Comparison of ENCODE assay signal across 9 cellular contexts in genomic region chr3:107956991-107957467, GRCh38.
DNase-seq lines count a peak whose midpoint lies in the region; ATAC-seq and TF ChIP-seq lines count a peak whose summit lies in the region.
"Had no signal": no experiment of that assay in that cellular context is flagged by ENCODE, and none has a peak within 500 bp of the region (broad histone marks: within the 10 kb centered on the region; RNA-seq: fewer than 3 reads in every experiment).

No MANE protein-coding gene starts in this region.

- peak overlapping the region; percentile 7 for H3K4me2 ChIP-seq in Loucy (ENCODE audit: low read depth, low read length, poor library complexity, severe bottlenecking)

- H3K36me3 Mint-ChIP-seq in activated naive CD4-positive, alpha-beta T cell treated with anti-CD3 and anti-CD28 coated beads for 36 hours (ENCODE audit: low read depth) = no peaks in the 10 kb centered on the region

- peaks cover 71% of the 10 kb centered on the region for H3K4me1 ChIP-seq in Loucy (ENCODE audit: insufficient read depth, low read length, poor library complexity, severe bottlenecking)

- H3K27me3 Mint-ChIP-seq in activated naive CD4-positive, alpha-beta T cell treated with anti-CD3 and anti-CD28 coated beads for 36 hours (ENCODE audit: low read depth) = no peaks in the 10 kb centered on the region

- H3K9ac ChIP-seq in Loucy (ENCODE audit: low read depth, low read length, poor library complexity, severe bottlenecking) = peak overlapping the region; percentile 13

- no peaks in the 10 kb centered on the region for H3K36me3 ChIP-seq in Loucy (ENCODE audit: insufficient read depth, low read length)

- no peaks in the 10 kb centered on the region for H3K79me2 ChIP-seq in Loucy (ENCODE audit: insufficient read depth, low read length)

- H3K27me3 ChIP-seq in Loucy (ENCODE audit: insufficient read depth, low read length, poor library complexity, severe bottlenecking) = no peaks in the 10 kb centered on the region

- peak overlapping the region; percentile 48; the same call in 1 of the 2 replicates for H2AFZ ChIP-seq in Loucy (ENCODE audit: low read length)

- H3K9me3 Mint-ChIP-seq in activated naive CD4-positive, alpha-beta T cell treated with anti-CD3 and anti-CD28 coated beads for 36 hours = no peaks in the 10 kb centered on the region

- no peak overlapping the region for H3K4me3 Mint-ChIP-seq in activated naive CD4-positive, alpha-beta T cell treated with anti-CD3 and anti-CD28 coated beads for 36 hours
- H3K4me3 Mint-ChIP-seq: IgD-negative memory B cell had no signal

- no peaks in the 10 kb centered on the region for H3K9me2 ChIP-seq in Loucy (replicated peaks; ENCODE audit: low read depth, low read length)

- TF ChIP-seq POLR2A in erythroblast (IDR thresholded peaks at IDR 0.05; ENCODE audit: low read length) = no peak

- no peak overlapping the region for H3K27ac Mint-ChIP-seq in activated naive CD4-positive, alpha-beta T cell treated with anti-CD3 and anti-CD28 coated beads for 36 hours
- H3K27ac Mint-ChIP-seq: IgD-negative memory B cell had no signal

- H3K9me3 ChIP-seq in Loucy (ENCODE audit: insufficient read depth, low read depth, low read length) = no peaks in the 10 kb centered on the region

- H4K20me1 ChIP-seq in Loucy (ENCODE audit: insufficient read depth, low read length, poor library complexity, severe bottlenecking) = no peaks in the 10 kb centered on the region

- DNase-seq in midbrain (lab: John Stamatoyannopoulos, UW) (peak; percentile 57), superior temporal gyrus (ENCODE audit: extremely low spot score) (peak; percentile 66), erythroblast (lab: John Stamatoyannopoulos, UW) (no peak)
- no peak for DNase-seq in activated naive CD4-positive, alpha-beta T cell treated with anti-CD3 and anti-CD28 coated beads for 36 hours
- no peak for DNase-seq in stimulated activated CD4-positive, alpha-beta T cell treated with anti-CD3 and anti-CD28 coated beads, Interleukin-2, amount 100 ng/mL, for 24 hours

- intact Hi-C loops in activated naive CD4-positive, alpha-beta T cell treated with anti-CD3 and anti-CD28 coated beads for 36 hours (cut with micrococcal nuclease) = no loop called here

- ATAC-seq in esophagus mucosa (peak; percentile 42), GM18502 (IDR thresholded peaks at IDR 0.05; ENCODE audit: poor library complexity, unreplicated experiment) (no peak)

- no peak overlapping the region for H3K4me3 ChIP-seq in Loucy (ENCODE audit: low read length, poor library complexity, severe bottlenecking)

- CTCF ChIA-PET in activated naive CD4-positive, alpha-beta T cell treated with anti-CD3 and anti-CD28 coated beads for 36 hours (lab: Charles Lee) = interaction anchor here (0.5 to 1.1 kb wide), 3 partner anchors 12 to 94 kb away, joined by 3 to 6 read pairs (median 3); no protein-coding TSS in a partner anchor

- H3F3A ChIP-seq in Loucy (ENCODE audit: low read depth) = peaks cover 7% of the 10 kb centered on the region; the same call in 1 of the 2 replicates

- no peak for TF ChIP-seq CTCF in Loucy (conservative IDR thresholded peaks at IDR 0.05; ENCODE audit: low read length)

- peaks cover 27% of the 10 kb centered on the region for H3K4me1 Mint-ChIP-seq in activated naive CD4-positive, alpha-beta T cell treated with anti-CD3 and anti-CD28 coated beads for 36 hours (ENCODE audit: low read depth)

Comparison
In these comparisons a context has a peak if more than half of its experiments do, and no peak if none do; other contexts are left out.
1. DNase-seq: peak in midbrain (single experiment) and superior temporal gyrus (single experiment); none in erythroblast (0 of 2), activated naive CD4-positive, alpha-beta T cell treated with anti-CD3 and anti-CD28 coated beads for 36 hours (single experiment) and stimulated activated CD4-positive, alpha-beta T cell treated with anti-CD3 and anti-CD28 coated beads, Interleukin-2, amount 100 ng/mL, for 24 hours (0 of 2).